Comparison of ENCODE assay signal across 31 cellular contexts in genomic region chr7:2909471-2910039, GRCh38.
"Had no signal": no experiment of that assay in that cellular context is flagged by ENCODE, and none has a peak within 500 bp of the region (broad histone marks: within the 10 kb centered on the region; RNA-seq: fewer than 3 reads in every experiment).

No MANE protein-coding gene starts in this region.

- DNase-seq: activated B cell treated with CpG ODN at 0.5 μM for 24 hours; activated CD4-positive, alpha-beta memory T cell treated with anti-CD3 and anti-CD28 coated beads, Interleukin-2, amount 10 ng/mL, durations not matched to agents 7 days and 5 days; activated CD4-positive, alpha-beta T cell treated with anti-CD3 and anti-CD28 coated beads for 36 hours; activated CD4-positive, alpha-beta T cell treated with anti-CD3 and anti-CD28 coated beads, Interleukin-2, amount 10 ng/mL, durations not matched to agents 7 days and 5 days; activated CD4-positive, alpha-beta T cell treated with anti-CD3 and anti-CD28 coated beads, Interleukin-2, amount 50 U/mL, for 4 hours; activated CD4-positive, CD25-positive, alpha-beta regulatory T cell treated with anti-CD3 and anti-CD28 coated beads, Interleukin-2, amount 50 U/mL, for 72 hours; activated CD8-positive, alpha-beta memory T cell treated with anti-CD3 and anti-CD28 coated beads, Interleukin-2, amount 50 U/mL, for 48 hours; activated gamma-delta T cell; activated naive CD4-positive, alpha-beta T cell; activated naive CD4-positive, alpha-beta T cell treated with anti-CD3 and anti-CD28 coated beads, Interleukin-2, amount 10 ng/mL, durations not matched to agents 7 days and 5 days; activated naive CD8-positive, alpha-beta T cell treated with anti-CD3 and anti-CD28 coated beads, Interleukin-2, amount 10 ng/mL, durations not matched to agents 7 days and 5 days; activated T-cell treated with anti-CD3 and anti-CD28 coated beads for 4 hours; activated T-cell treated with anti-CD3 and anti-CD28 coated beads, Interleukin-2, amount 50 U/mL, for 4 hours; brain microvascular endothelial cell; cortex of kidney; dermis blood vessel endothelial cell; effector CD4-positive, alpha-beta T cell; effector memory CD8-positive, alpha-beta T cell; erythroblast; foreskin keratinocyte; gastrocnemius medialis; glutamatergic neuron; heart left ventricle; T-helper 1 cell; T-helper 17 cell; T1000; WERI-Rb-1 had no signal

- ATAC-seq: activated CD4-positive, alpha-beta T cell treated with anti-CD3 and anti-CD28 coated beads for 36 hours; activated naive CD4-positive, alpha-beta T cell treated with anti-CD3 and anti-CD28 coated beads, Interleukin-2, amount 50 U/mL, for 72 hours; activated T-cell treated with anti-CD3 and anti-CD28 coated beads, Interleukin-2, amount 50 U/mL, for 4 hours; effector memory CD8-positive, alpha-beta T cell; foreskin keratinocyte; gastrocnemius medialis; heart left ventricle; T-helper 17 cell had no signal

- H3K4me3 ChIP-seq: esophagus muscularis mucosa, gastrocnemius medialis, heart left ventricle had no signal

- H3K4me3 Mint-ChIP-seq: activated B cell treated with CpG ODN at 0.5 μM for 24 hours; activated CD4-positive, alpha-beta memory T cell treated with anti-CD3 and anti-CD28 coated beads, Interleukin-2, amount 10 ng/mL, durations not matched to agents 7 days and 5 days; activated CD4-positive, alpha-beta T cell treated with anti-CD3 and anti-CD28 coated beads for 36 hours; activated CD4-positive, alpha-beta T cell treated with anti-CD3 and anti-CD28 coated beads, Interleukin-2, amount 10 ng/mL, durations not matched to agents 7 days and 5 days; activated naive CD4-positive, alpha-beta T cell treated with anti-CD3 and anti-CD28 coated beads, Interleukin-2, amount 10 ng/mL, durations not matched to agents 7 days and 5 days; activated naive CD8-positive, alpha-beta T cell treated with anti-CD3 and anti-CD28 coated beads, Interleukin-2, amount 10 ng/mL, durations not matched to agents 7 days and 5 days; activated T-cell treated with anti-CD3 and anti-CD28 coated beads, Interleukin-2, amount 50 U/mL, for 4 hours; activated T-helper 1 cell treated with anti-CD3 and anti-CD28 coated beads, Interleukin-12 subunit alpha, Interleukin-12 subunit beta, Interleukin-2, Interleukin-4 antibody, amounts not matched to agents 30 ng/mL and 10 ng/mL and 1 ng/mL, durations not matched to agents 14 hours and 24 hours and 36 hours; effector memory CD8-positive, alpha-beta T cell; T-helper 17 cell; T-helper 2 cell treated with Interferon-gamma antibody and Interleukin-4, amounts not matched to agents 5 μg/mL and 100 μg/mL, for 36 hours had no signal

- H3K27me3 Mint-ChIP-seq: activated B cell treated with CpG ODN at 0.5 μM for 24 hours; activated CD4-positive, alpha-beta memory T cell treated with anti-CD3 and anti-CD28 coated beads, Interleukin-2, amount 10 ng/mL, durations not matched to agents 7 days and 5 days; activated CD4-positive, alpha-beta T cell treated with anti-CD3 and anti-CD28 coated beads for 36 hours; activated CD4-positive, alpha-beta T cell treated with anti-CD3 and anti-CD28 coated beads, Interleukin-2, amount 10 ng/mL, durations not matched to agents 7 days and 5 days; activated naive CD4-positive, alpha-beta T cell treated with anti-CD3 and anti-CD28 coated beads, Interleukin-2, amount 10 ng/mL, durations not matched to agents 7 days and 5 days; activated naive CD8-positive, alpha-beta T cell treated with anti-CD3 and anti-CD28 coated beads, Interleukin-2, amount 10 ng/mL, durations not matched to agents 7 days and 5 days; effector memory CD8-positive, alpha-beta T cell; T-helper 17 cell had no signal

- H3K9me3 ChIP-seq: gastrocnemius medialis had no signal

- H3K27ac ChIP-seq: brain microvascular endothelial cell, esophagus muscularis mucosa, foreskin keratinocyte, gastrocnemius medialis, heart left ventricle, WERI-Rb-1 had no signal

- H3K27me3 ChIP-seq: foreskin keratinocyte had no signal

- H3K9me3 Mint-ChIP-seq: activated B cell treated with CpG ODN at 0.5 μM for 24 hours; activated CD4-positive, alpha-beta memory T cell treated with anti-CD3 and anti-CD28 coated beads, Interleukin-2, amount 10 ng/mL, durations not matched to agents 7 days and 5 days; activated CD4-positive, alpha-beta T cell treated with anti-CD3 and anti-CD28 coated beads, Interleukin-2, amount 10 ng/mL, durations not matched to agents 7 days and 5 days; activated naive CD4-positive, alpha-beta T cell treated with anti-CD3 and anti-CD28 coated beads, Interleukin-2, amount 10 ng/mL, durations not matched to agents 7 days and 5 days; activated naive CD4-positive, alpha-beta T cell treated with anti-CD3 and anti-CD28 coated beads, Interleukin-2, amount 50 U/mL, for 72 hours; activated naive CD8-positive, alpha-beta T cell treated with anti-CD3 and anti-CD28 coated beads, Interleukin-2, amount 10 ng/mL, durations not matched to agents 7 days and 5 days; activated T-cell treated with anti-CD3 and anti-CD28 coated beads, Interleukin-2, amount 50 U/mL, for 4 hours; effector memory CD8-positive, alpha-beta T cell; T-helper 2 cell treated with Interferon-gamma antibody and Interleukin-4, amounts not matched to agents 5 μg/mL and 100 μg/mL, for 36 hours had no signal

- H3K4me1 ChIP-seq: esophagus muscularis mucosa, foreskin keratinocyte, gastrocnemius medialis, heart left ventricle had no signal

- H3K27ac Mint-ChIP-seq: activated CD4-positive, alpha-beta memory T cell treated with anti-CD3 and anti-CD28 coated beads, Interleukin-2, amount 10 ng/mL, durations not matched to agents 7 days and 5 days; activated CD4-positive, alpha-beta T cell treated with anti-CD3 and anti-CD28 coated beads for 36 hours; activated CD4-positive, alpha-beta T cell treated with anti-CD3 and anti-CD28 coated beads, Interleukin-2, amount 10 ng/mL, durations not matched to agents 7 days and 5 days; activated naive CD4-positive, alpha-beta T cell treated with anti-CD3 and anti-CD28 coated beads, Interleukin-2, amount 10 ng/mL, durations not matched to agents 7 days and 5 days; activated naive CD4-positive, alpha-beta T cell treated with anti-CD3 and anti-CD28 coated beads, Interleukin-2, amount 50 U/mL, for 72 hours; activated naive CD8-positive, alpha-beta T cell treated with anti-CD3 and anti-CD28 coated beads, Interleukin-2, amount 10 ng/mL, durations not matched to agents 7 days and 5 days; activated T-helper 1 cell treated with anti-CD3 and anti-CD28 coated beads, Interleukin-12 subunit alpha, Interleukin-12 subunit beta, Interleukin-2, Interleukin-4 antibody, amounts not matched to agents 30 ng/mL and 10 ng/mL and 1 ng/mL, durations not matched to agents 14 hours and 24 hours and 36 hours; T-helper 2 cell treated with Interferon-gamma antibody and Interleukin-4, amounts not matched to agents 5 μg/mL and 100 μg/mL, for 36 hours had no signal

- H3K4me1 Mint-ChIP-seq: activated CD4-positive, alpha-beta memory T cell treated with anti-CD3 and anti-CD28 coated beads, Interleukin-2, amount 10 ng/mL, durations not matched to agents 7 days and 5 days; activated CD4-positive, alpha-beta T cell treated with anti-CD3 and anti-CD28 coated beads for 36 hours; activated CD4-positive, alpha-beta T cell treated with anti-CD3 and anti-CD28 coated beads, Interleukin-2, amount 10 ng/mL, durations not matched to agents 7 days and 5 days; activated naive CD4-positive, alpha-beta T cell treated with anti-CD3 and anti-CD28 coated beads, Interleukin-2, amount 10 ng/mL, durations not matched to agents 7 days and 5 days; activated naive CD8-positive, alpha-beta T cell treated with anti-CD3 and anti-CD28 coated beads, Interleukin-2, amount 10 ng/mL, durations not matched to agents 7 days and 5 days; T-helper 17 cell had no signal

- H3K36me3 ChIP-seq: brain microvascular endothelial cell, esophagus muscularis mucosa, gastrocnemius medialis, heart left ventricle, WERI-Rb-1 had no signal
